In genomic region chr5:15807861-15808260, GRCh38 we compare ENCODE assay signal across 14 cellular contexts.
DNase-seq lines count a peak whose midpoint lies in the region; ATAC-seq and TF ChIP-seq lines count a peak whose summit lies in the region.
"Had no signal": no experiment of that assay in that cellular context is flagged by ENCODE, and none has a peak within 500 bp of the region (broad histone marks: within the 10 kb centered on the region; RNA-seq: fewer than 3 reads in every experiment).

No MANE protein-coding gene starts in this region.

- H3K9ac ChIP-seq in colonic mucosa (ENCODE audit: low read depth in 2 of 2, low read length in 2 of 2), result no peak overlapping the region

- intact Hi-C loops in colonic mucosa (cut with DNase I), result no loop called here

- no peaks in the 10 kb centered on the region for H3K27me3 Mint-ChIP-seq in osteocyte (ENCODE audit: unreplicated experiment)
- H3K27me3 Mint-ChIP-seq: activated naive CD8-positive, alpha-beta T cell treated with anti-CD3 and anti-CD28 coated beads for 36 hours; IgD-negative memory B cell had no signal

- no peaks in the 10 kb centered on the region for H3K4me1 ChIP-seq in colonic mucosa

- peaks cover 7% of the 10 kb centered on the region for H3K36me3 Mint-ChIP-seq in osteocyte (ENCODE audit: unreplicated experiment)
- H3K36me3 Mint-ChIP-seq in stimulated activated effector memory CD8-positive, alpha-beta T cell treated with anti-CD3 and anti-CD28 coated beads, Interleukin-12 subunit alpha, Interleukin-12 subunit beta, amount 100 ng/mL, for 72 hours, result no peaks in the 10 kb centered on the region
- H3K36me3 Mint-ChIP-seq: activated naive CD8-positive, alpha-beta T cell treated with anti-CD3 and anti-CD28 coated beads for 36 hours; IgD-negative memory B cell had no signal

- H3K4me3 ChIP-seq in fibroblast of villous mesenchyme (ENCODE audit: low read depth, low read length), result no peak overlapping the region
- H3K4me3 ChIP-seq in colonic mucosa, result no peak overlapping the region
- H3K4me3 ChIP-seq: mucosa of descending colon, suprapubic skin had no signal

- H3K9me3 Mint-ChIP-seq in osteocyte (ENCODE audit: unreplicated experiment), result peaks cover 4% of the 10 kb centered on the region
- peaks cover 9% of the 10 kb centered on the region for H3K9me3 Mint-ChIP-seq in stimulated activated effector memory CD8-positive, alpha-beta T cell treated with anti-CD3 and anti-CD28 coated beads, Interleukin-12 subunit alpha, Interleukin-12 subunit beta, amount 100 ng/mL, for 72 hours

- peak; percentile 50 for DNase-seq in EL
- DNase-seq in SK-N-DZ (ENCODE audit: low spot score), result peak; percentile 47
- DNase-seq in fibroblast of villous mesenchyme (ENCODE audit: low read depth), result peak; percentile 16
- DNase-seq in osteocyte (ENCODE audit: extremely low spot score, unreplicated experiment), result no peak
- DNase-seq in colonic mucosa, result no peak
- DNase-seq in stimulated activated effector memory CD8-positive, alpha-beta T cell treated with anti-CD3 and anti-CD28 coated beads, Interleukin-12 subunit alpha, Interleukin-12 subunit beta, amount 100 ng/mL, for 72 hours (ENCODE audit: low spot score in 2 of 2), result no peak
- no peak for DNase-seq in activated effector memory CD4-positive, alpha-beta T cell treated with Interleukin-2 at 50 U/mL for 16 hours
- DNase-seq: activated CD4-positive, alpha-beta T cell treated with anti-CD3 and anti-CD28 coated beads for 48 hours; activated naive CD8-positive, alpha-beta T cell treated with anti-CD3 and anti-CD28 coated beads for 36 hours; GF-D8; mucosa of descending colon had no signal

- no peak overlapping the region for H3K4me3 Mint-ChIP-seq in osteocyte (ENCODE audit: unreplicated experiment)
- no peak overlapping the region for H3K4me3 Mint-ChIP-seq in stimulated activated effector memory CD8-positive, alpha-beta T cell treated with anti-CD3 and anti-CD28 coated beads, Interleukin-12 subunit alpha, Interleukin-12 subunit beta, amount 100 ng/mL, for 72 hours
- H3K4me3 Mint-ChIP-seq: activated naive CD8-positive, alpha-beta T cell treated with anti-CD3 and anti-CD28 coated beads for 36 hours; IgD-negative memory B cell had no signal

- H3K4me1 Mint-ChIP-seq in osteocyte (ENCODE audit: unreplicated experiment), result peaks cover 50% of the 10 kb centered on the region
- H3K4me1 Mint-ChIP-seq in stimulated activated effector memory CD8-positive, alpha-beta T cell treated with anti-CD3 and anti-CD28 coated beads, Interleukin-12 subunit alpha, Interleukin-12 subunit beta, amount 100 ng/mL, for 72 hours, result no peaks in the 10 kb centered on the region
- H3K4me1 Mint-ChIP-seq: activated naive CD8-positive, alpha-beta T cell treated with anti-CD3 and anti-CD28 coated beads for 36 hours; IgD-negative memory B cell had no signal

- no peak for ATAC-seq in stimulated activated effector memory CD8-positive, alpha-beta T cell treated with anti-CD3 and anti-CD28 coated beads, Interleukin-12 subunit alpha, Interleukin-12 subunit beta, amount 100 ng/mL, for 72 hours
- no peak for ATAC-seq in GM18858 (IDR thresholded peaks at IDR 0.05; ENCODE audit: unreplicated experiment)
- ATAC-seq: mucosa of descending colon had no signal

- H3K36me3 ChIP-seq in colonic mucosa, result no peaks in the 10 kb centered on the region
- H3K36me3 ChIP-seq: suprapubic skin had no signal

- H3K27ac ChIP-seq in colonic mucosa, result no peak overlapping the region
- H3K27ac ChIP-seq: suprapubic skin had no signal

- no peaks in the 10 kb centered on the region for H3K27me3 ChIP-seq in colonic mucosa
- H3K27me3 ChIP-seq: suprapubic skin had no signal

- H3K9me3 ChIP-seq in colonic mucosa, result no peaks in the 10 kb centered on the region

- peak overlapping the region; percentile 88 for H3K27ac Mint-ChIP-seq in osteocyte (ENCODE audit: unreplicated experiment)
- H3K27ac Mint-ChIP-seq in stimulated activated effector memory CD8-positive, alpha-beta T cell treated with anti-CD3 and anti-CD28 coated beads, Interleukin-12 subunit alpha, Interleukin-12 subunit beta, amount 100 ng/mL, for 72 hours, result no peak overlapping the region
- H3K27ac Mint-ChIP-seq: activated naive CD8-positive, alpha-beta T cell treated with anti-CD3 and anti-CD28 coated beads for 36 hours; IgD-negative memory B cell had no signal

- TF ChIP-seq CTCF in fibroblast of villous mesenchyme (IDR thresholded peaks at IDR 0.05; ENCODE audit: insufficient read depth, low read depth, low read length) (no peak), osteocyte (IDR thresholded peaks at IDR 0.05) (peak; percentile 45), colonic mucosa (IDR thresholded peaks at IDR 0.05) (no peak)

Comparison
In these comparisons a context has a peak if more than half of its experiments do, and no peak if none do; other contexts are left out.
1. DNase-seq: peak in EL (single experiment), SK-N-DZ (single experiment) and fibroblast of villous mesenchyme (single experiment); none in osteocyte (single experiment), colonic mucosa (single experiment), stimulated activated effector memory CD8-positive, alpha-beta T cell treated with anti-CD3 and anti-CD28 coated beads, Interleukin-12 subunit alpha, Interleukin-12 subunit beta, amount 100 ng/mL, for 72 hours (0 of 2) and activated effector memory CD4-positive, alpha-beta T cell treated with Interleukin-2 at 50 U/mL for 16 hours (single experiment).